Comparison of ENCODE assay signal across 8 cellular contexts in the genomic region with DNA sequence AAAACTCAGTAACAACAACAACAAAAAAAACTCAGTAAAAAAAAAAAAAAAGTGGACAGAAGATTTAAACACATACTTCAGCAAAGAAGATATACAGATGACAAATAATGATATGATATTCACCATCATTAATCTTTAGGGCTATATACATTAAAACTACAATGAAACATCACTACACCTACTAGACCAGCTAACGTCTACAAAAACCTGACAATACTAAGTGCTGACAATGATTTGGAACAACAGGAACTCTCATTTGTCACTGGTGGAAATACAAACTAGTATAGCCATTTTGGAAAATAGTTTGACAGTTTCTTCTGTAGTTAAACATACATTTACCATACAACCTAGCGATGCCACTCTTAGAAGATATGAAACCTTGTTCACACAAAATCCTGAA.
"Had no signal": no experiment of that assay in that cellular context is flagged by ENCODE, and none has a peak within 500 bp of the region (broad histone marks: within the 10 kb centered on the region; RNA-seq: fewer than 3 reads in every experiment).

No MANE protein-coding gene starts in this region.

- H3K4me3 ChIP-seq: GM23338, K562 had no signal

- DNase-seq: H9, HCEC 1CT, IMR-90 had no signal

- H3K4me2 ChIP-seq: GM23338 had no signal

- H3K27ac ChIP-seq: HL-60 had no signal

- ATAC-seq: GM23338, K562 had no signal

- FAIRE-seq: H1, H54, K562 had no signal
